8 cellular contexts compared by ENCODE assay signal in genomic region chr22:50252081-50253045, GRCh38. TPM values are rescaled to one million over a fixed set of nuclear protein-coding genes. Genes with fewer than 3 reads are reported as not detected.
DNase-seq lines count a peak whose midpoint lies in the region; ATAC-seq and TF ChIP-seq lines count a peak whose summit lies in the region.

No MANE protein-coding gene starts in this region.

- H3K4me3 Mint-ChIP-seq in natural killer cell treated with Interleukin-12 subunit alpha and Interleukin-12 subunit beta and Interleukin-15 and Interleukin-18, amount 100 ng/mL, for 72 hours = no peak overlapping the region

- no peak overlapping the region for H3K27ac Mint-ChIP-seq in natural killer cell treated with Interleukin-12 subunit alpha and Interleukin-12 subunit beta and Interleukin-15 and Interleukin-18, amount 100 ng/mL, for 72 hours

- ATAC-seq in natural killer cell treated with Interleukin-12 subunit alpha and Interleukin-12 subunit beta and Interleukin-15 and Interleukin-18, amount 100 ng/mL, for 72 hours = peak; percentile 45 to 55
- no peak for ATAC-seq in thoracic aorta (ENCODE audit: insufficient number of reproducible peaks, low FRiP score, low read depth)

- DNase-seq in NCI-H345 (lab: John Stamatoyannopoulos, UW) = peak; percentile 35
- DNase-seq in NCI-H345 treated with DMSO at 0.1 percent for 48 hours (lab: John Stamatoyannopoulos, UW; ENCODE audit: unreplicated experiment) = no peak
- peak; percentile 45 for DNase-seq in NOMO-1 treated with DMSO at 0.1 percent for 48 hours (lab: John Stamatoyannopoulos, UW; ENCODE audit: unreplicated experiment)
- DNase-seq in activated T-cell treated with anti-CD3 and anti-CD28 coated beads for 4 hours = peak; percentile 65
- no peak for DNase-seq in natural killer cell treated with Interleukin-12 subunit alpha and Interleukin-12 subunit beta and Interleukin-15 and Interleukin-18, amount 100 ng/mL, for 72 hours (ENCODE audit: low spot score)
- no peak for DNase-seq in thoracic aorta (ENCODE audit: low spot score)
- no peak for DNase-seq in midbrain (lab: John Stamatoyannopoulos, UW)

- H3K27me3 Mint-ChIP-seq in natural killer cell treated with Interleukin-12 subunit alpha and Interleukin-12 subunit beta and Interleukin-15 and Interleukin-18, amount 100 ng/mL, for 72 hours = peaks cover 0 to under 1% of the 10 kb centered on the region in 2 donors

- peaks cover 0 to 2% of the 10 kb centered on the region in 2 donors for H3K9me3 ChIP-seq in esophagus (ENCODE audit: control insufficient read depth in 2 of 2, insufficient read depth in 1 of 2, low read depth in 1 of 2, low read length in 1 of 2)
- no peaks in the 10 kb centered on the region for H3K9me3 ChIP-seq in thoracic aorta

- H3K36me3 Mint-ChIP-seq in natural killer cell treated with Interleukin-12 subunit alpha and Interleukin-12 subunit beta and Interleukin-15 and Interleukin-18, amount 100 ng/mL, for 72 hours = no peaks in the 10 kb centered on the region

- H3K4me3 ChIP-seq in esophagus (ENCODE audit: low read depth in 1 of 2, low read length in 2 of 2) (no peak overlapping the region), thoracic aorta (peak overlapping the region; percentile 82)

- H3K4me1 Mint-ChIP-seq in natural killer cell treated with Interleukin-12 subunit alpha and Interleukin-12 subunit beta and Interleukin-15 and Interleukin-18, amount 100 ng/mL, for 72 hours (ENCODE audit: low read depth in 2 of 2) = peaks cover 11 to 12% of the 10 kb centered on the region in 2 donors

- H3K36me3 ChIP-seq in esophagus (ENCODE audit: control insufficient read depth in 2 of 2, insufficient read depth in 2 of 2, low read length in 1 of 2) = peaks cover 0 to 14% of the 10 kb centered on the region in 2 donors
- no peaks in the 10 kb centered on the region for H3K36me3 ChIP-seq in thoracic aorta

- H3K27me3 ChIP-seq in esophagus (ENCODE audit: control insufficient read depth in 1 of 2, insufficient read depth in 2 of 2, low read length in 2 of 2) (no peaks in the 10 kb centered on the region), thoracic aorta (replicated peaks; ENCODE audit: insufficient read depth) (no peaks in the 10 kb centered on the region)

- 45 to 50% methylated on average over 26 of the region's 26 CpGs for WGBS in esophagus, 2 donors

- H3K9me3 Mint-ChIP-seq in natural killer cell treated with Interleukin-12 subunit alpha and Interleukin-12 subunit beta and Interleukin-15 and Interleukin-18, amount 100 ng/mL, for 72 hours = no peaks in the 10 kb centered on the region

- H3K27ac ChIP-seq in esophagus (ENCODE audit: low read depth in 2 of 2, low read length in 1 of 2) (peak overlapping the region; percentile 81 to 86), thoracic aorta (peak overlapping the region; percentile 47 to 53)

- H3K4me1 ChIP-seq in esophagus (ENCODE audit: control insufficient read depth in 2 of 2, insufficient read depth in 2 of 2, low read length in 1 of 2) = peaks cover 7 to 29% of the 10 kb centered on the region in 2 donors
- H3K4me1 ChIP-seq in thoracic aorta (ENCODE audit: control insufficient read depth in 1 of 2, low read depth in 2 of 2) = peaks cover 13 to 31% of the 10 kb centered on the region in 2 donors

- TF ChIP-seq CTCF in thoracic aorta (IDR thresholded peaks at IDR 0.05) = peak; percentile 64

RNA-seq across cellular contexts. Expression of gene HDAC10, which starts 1.3 kb away (rescaled TPM):
- polyA plus RNA-seq in esophagus = 10 to 100 TPM; 22.0 to 42.4 TPM
- total RNA-seq in natural killer cell treated with Interleukin-12 subunit alpha and Interleukin-12 subunit beta and Interleukin-15 and Interleukin-18, amount 100 ng/mL, for 72 hours = 100 to 1,000 TPM in 1 of 2 donors, 10 to 100 TPM in 1; 54.5 to 113 TPM
- total RNA-seq in thoracic aorta = 10 to 100 TPM; 55.2 to 60.0 TPM

RNA-seq across cellular contexts. Expression of gene TUBGCP6, which starts 7.5 kb away (rescaled TPM):
- 10 to 100 TPM; 19.3 to 37.9 TPM for polyA plus RNA-seq in esophagus
- total RNA-seq in natural killer cell treated with Interleukin-12 subunit alpha and Interleukin-12 subunit beta and Interleukin-15 and Interleukin-18, amount 100 ng/mL, for 72 hours = 10 to 100 TPM; 47.6 to 80.1 TPM
- 10 to 100 TPM; 52.3 to 80.1 TPM for total RNA-seq in thoracic aorta

RNA-seq across cellular contexts. Expression of gene MAPK12, which starts 9.1 kb away (rescaled TPM):
- polyA plus RNA-seq in esophagus = 1 to 10 TPM; 3.0 to 3.4 TPM
- 1 to 10 TPM; 1.6 to 9.0 TPM for total RNA-seq in natural killer cell treated with Interleukin-12 subunit alpha and Interleukin-12 subunit beta and Interleukin-15 and Interleukin-18, amount 100 ng/mL, for 72 hours
- 10 to 100 TPM in 1 of 2 donors, 1 to 10 TPM in 1; 8.9 to 10.4 TPM for total RNA-seq in thoracic aorta

RNA-seq across cellular contexts. Expression of gene MAPK11, which starts 17.8 kb away (rescaled TPM):
- polyA plus RNA-seq in esophagus = 1 to 10 TPM; 5.4 to 6.1 TPM
- 10 to 100 TPM; 10.2 to 15.1 TPM for total RNA-seq in natural killer cell treated with Interleukin-12 subunit alpha and Interleukin-12 subunit beta and Interleukin-15 and Interleukin-18, amount 100 ng/mL, for 72 hours
- 1 to 10 TPM; 5.8 to 8.8 TPM for total RNA-seq in thoracic aorta

RNA-seq across cellular contexts. Expression of gene SELENOO, which starts 51.6 kb away (rescaled TPM):
- 10 to 100 TPM; 23.0 to 35.9 TPM for polyA plus RNA-seq in esophagus
- total RNA-seq in natural killer cell treated with Interleukin-12 subunit alpha and Interleukin-12 subunit beta and Interleukin-15 and Interleukin-18, amount 100 ng/mL, for 72 hours = 10 to 100 TPM; 23.4 to 43.3 TPM
- total RNA-seq in thoracic aorta = 10 to 100 TPM; 25.6 to 41.0 TPM

Comparison
In these comparisons a context has a peak if more than half of its experiments do, and no peak if none do; other contexts are left out.
1. DNase-seq: peak in NCI-H345 (single experiment), NOMO-1 treated with DMSO at 0.1 percent for 48 hours (single experiment) and activated T-cell treated with anti-CD3 and anti-CD28 coated beads for 4 hours (single experiment); none in NCI-H345 treated with DMSO at 0.1 percent for 48 hours (single experiment), natural killer cell treated with Interleukin-12 subunit alpha and Interleukin-12 subunit beta and Interleukin-15 and Interleukin-18, amount 100 ng/mL, for 72 hours (single experiment), thoracic aorta (single experiment) and midbrain (single experiment).